ENCODE assay signal across 8 cellular contexts in genomic region chr1:115975569-115976061, GRCh38. TPM values are rescaled to one million over a fixed set of nuclear protein-coding genes. Genes with fewer than 3 reads are reported as not detected.
DNase-seq lines count a peak whose midpoint lies in the region; ATAC-seq lines count a peak whose summit lies in the region.

No MANE protein-coding gene starts in this region.

- peak overlapping the region; percentile 67 for H3K9ac ChIP-seq in iPS-18a (ENCODE audit: low read length)

- no peaks in the 10 kb centered on the region for H3K9me3 Mint-ChIP-seq in activated T-helper 17 cell treated with anti-CD3 and anti-CD28 coated beads, Interleukin-2, amount 50 U/mL, for 72 hours
- no peaks in the 10 kb centered on the region for H3K9me3 Mint-ChIP-seq in stimulated activated naive B cell treated with anti-CD40 and anti-IgM and Interleukin-4, amounts not matched to agents 10 μg/mL and 1 μg/mL and 100 μg/mL, for 72 hours

- peak; percentile 58 for DNase-seq in NCI-H2171 treated with DMSO at 0.1 percent for 48 hours (lab: John Stamatoyannopoulos, UW)
- no peak for DNase-seq in NCI-H2171 (lab: John Stamatoyannopoulos, UW)
- no peak for DNase-seq in stimulated activated naive B cell treated with anti-CD40 and anti-IgM and Interleukin-4, amounts not matched to agents 10 μg/mL and 1 μg/mL and 100 μg/mL, for 72 hours
- no peak for DNase-seq in NCI-H524 treated with DMSO at 0.1 percent for 48 hours (lab: John Stamatoyannopoulos, UW)
- DNase-seq in GF-D8 (lab: John Stamatoyannopoulos, UW), result no peak
- DNase-seq in activated CD4-positive, CD25-positive, alpha-beta regulatory T cell treated with anti-CD3 and anti-CD28 coated beads, Interleukin-2, amount 50 U/mL, for 72 hours, result no peak

- peak overlapping the region; percentile 92 for H3K4me3 Mint-ChIP-seq in activated T-helper 17 cell treated with anti-CD3 and anti-CD28 coated beads, Interleukin-2, amount 50 U/mL, for 72 hours
- peak overlapping the region; percentile 91 to 94 for H3K4me3 Mint-ChIP-seq in stimulated activated naive B cell treated with anti-CD40 and anti-IgM and Interleukin-4, amounts not matched to agents 10 μg/mL and 1 μg/mL and 100 μg/mL, for 72 hours

- no peaks in the 10 kb centered on the region for H3K36me3 Mint-ChIP-seq in activated T-helper 17 cell treated with anti-CD3 and anti-CD28 coated beads, Interleukin-2, amount 50 U/mL, for 72 hours (ENCODE audit: low read depth)
- no peaks in the 10 kb centered on the region for H3K36me3 Mint-ChIP-seq in stimulated activated naive B cell treated with anti-CD40 and anti-IgM and Interleukin-4, amounts not matched to agents 10 μg/mL and 1 μg/mL and 100 μg/mL, for 72 hours

- H3K36me3 ChIP-seq in iPS-18a (ENCODE audit: control insufficient read depth, low read depth, low read length), result no peaks in the 10 kb centered on the region

- H3K27me3 Mint-ChIP-seq in activated T-helper 17 cell treated with anti-CD3 and anti-CD28 coated beads, Interleukin-2, amount 50 U/mL, for 72 hours, result peaks cover 4% of the 10 kb centered on the region
- peaks cover 34 to 45% of the 10 kb centered on the region in 2 donors for H3K27me3 Mint-ChIP-seq in stimulated activated naive B cell treated with anti-CD40 and anti-IgM and Interleukin-4, amounts not matched to agents 10 μg/mL and 1 μg/mL and 100 μg/mL, for 72 hours

- peaks cover 5% of the 10 kb centered on the region for H3K4me1 Mint-ChIP-seq in activated T-helper 17 cell treated with anti-CD3 and anti-CD28 coated beads, Interleukin-2, amount 50 U/mL, for 72 hours
- peaks cover 4 to 10% of the 10 kb centered on the region in 2 donors for H3K4me1 Mint-ChIP-seq in stimulated activated naive B cell treated with anti-CD40 and anti-IgM and Interleukin-4, amounts not matched to agents 10 μg/mL and 1 μg/mL and 100 μg/mL, for 72 hours

- H3K27me3 ChIP-seq in iPS-18a (ENCODE audit: control insufficient read depth, insufficient read depth, low read length), result peaks cover 7% of the 10 kb centered on the region

- H3K4me1 ChIP-seq in iPS-18a (ENCODE audit: control insufficient read depth, low read depth, low read length), result peaks cover 9% of the 10 kb centered on the region

- peak overlapping the region; percentile 22 for H3K27ac ChIP-seq in iPS-18a (ENCODE audit: low read length)

- ATAC-seq in activated T-helper 17 cell treated with anti-CD3 and anti-CD28 coated beads, Interleukin-2, amount 50 U/mL, for 72 hours (replicated peaks), result no peak
- ATAC-seq in stimulated activated naive B cell treated with anti-CD40 and anti-IgM and Interleukin-4, amounts not matched to agents 10 μg/mL and 1 μg/mL and 100 μg/mL, for 72 hours (replicated peaks), result no peak

- peak overlapping the region; percentile 86 for H3K4me3 ChIP-seq in iPS-18a (ENCODE audit: low read length)

- H3K9me3 ChIP-seq in iPS-18a (ENCODE audit: control insufficient read depth, low read depth, low read length), result no peaks in the 10 kb centered on the region

- H3K27ac Mint-ChIP-seq in activated T-helper 17 cell treated with anti-CD3 and anti-CD28 coated beads, Interleukin-2, amount 50 U/mL, for 72 hours, result peak overlapping the region; percentile 81
- peak overlapping the region; percentile 93 for H3K27ac Mint-ChIP-seq in stimulated activated naive B cell treated with anti-CD40 and anti-IgM and Interleukin-4, amounts not matched to agents 10 μg/mL and 1 μg/mL and 100 μg/mL, for 72 hours

RNA-seq across cellular contexts. Expression of gene SLC22A15, which starts 0.7 kb away (rescaled TPM):
- total RNA-seq in activated T-helper 17 cell treated with anti-CD3 and anti-CD28 coated beads, Interleukin-2, amount 50 U/mL, for 72 hours, result under 1 TPM; 0.85 to 0.89 TPM
